ENCODE assay signal across 24 cellular contexts in the genomic region with DNA sequence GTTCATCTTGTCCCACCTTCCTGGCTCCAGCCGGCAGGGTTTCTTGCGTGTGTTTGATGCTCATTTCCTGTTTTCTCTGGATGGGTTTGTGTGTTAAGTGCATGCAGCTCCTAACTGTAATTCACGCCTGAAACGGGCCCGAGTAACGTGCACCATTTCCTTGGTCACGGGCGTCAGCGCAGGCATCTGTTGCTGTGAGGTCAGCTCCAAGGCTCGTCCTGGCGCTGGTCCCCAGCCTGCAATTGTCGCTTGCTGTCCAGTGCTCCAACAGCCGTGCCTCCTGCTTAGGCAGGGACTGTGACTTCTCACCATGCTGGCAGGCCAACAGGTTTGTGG.
DNase-seq lines count a peak whose midpoint lies in the region; ATAC-seq, FAIRE-seq and TF ChIP-seq lines count a peak whose summit lies in the region.
"Had no signal": no experiment of that assay in that cellular context is flagged by ENCODE, and none has a peak within 500 bp of the region (broad histone marks: within the 10 kb centered on the region; RNA-seq: fewer than 3 reads in every experiment).

No MANE protein-coding gene starts in this region.

- H3K9me3 ChIP-seq in Karpas-422 (ENCODE audit: low read length) = no peaks in the 10 kb centered on the region
- no peaks in the 10 kb centered on the region for H3K9me3 ChIP-seq in kidney (ENCODE audit: control insufficient read depth in 1 of 2, low read length in 2 of 2)
- no peaks in the 10 kb centered on the region for H3K9me3 ChIP-seq in gastrocnemius medialis
- H3K9me3 ChIP-seq: BE2C had no signal

- H4K20me1 ChIP-seq in Karpas-422 (ENCODE audit: insufficient read depth, low read depth, low read length) = no peaks in the 10 kb centered on the region

- FAIRE-seq in kidney (lab: Jason Lieb, UNC) = no peak
- FAIRE-seq: A204.1, G401.6, GM12892, H54 had no signal

- H3K9me2 ChIP-seq in Karpas-422 (replicated peaks; ENCODE audit: insufficient read depth, low read length) = no peaks in the 10 kb centered on the region

- H3K4me2 ChIP-seq in Karpas-422 (ENCODE audit: low read depth, low read length, poor library complexity, severe bottlenecking) = no peak overlapping the region

- H3K4me3 ChIP-seq in Karpas-422 (ENCODE audit: low read length) (no peak overlapping the region), coronary artery (no peak overlapping the region), kidney (ENCODE audit: low read length in 2 of 2) (no peak overlapping the region), gastrocnemius medialis (no peak overlapping the region)
- H3K4me3 ChIP-seq: GM23248 had no signal

- H3K27me3 ChIP-seq in Karpas-422 (ENCODE audit: low read length) (no peaks in the 10 kb centered on the region), gastrocnemius medialis (no peaks in the 10 kb centered on the region)
- H3K27me3 ChIP-seq: BE2C had no signal

- H3K9ac ChIP-seq in Karpas-422 (ENCODE audit: low read length) (no peak overlapping the region), kidney (ENCODE audit: low read length in 2 of 2) (no peak overlapping the region)
- H3K9ac ChIP-seq: GM23248 had no signal

- no peaks in the 10 kb centered on the region for H3K36me3 ChIP-seq in Karpas-422 (ENCODE audit: insufficient read depth, low read length)
- no peaks in the 10 kb centered on the region for H3K36me3 ChIP-seq in kidney (ENCODE audit: control insufficient read depth in 1 of 2, insufficient read depth in 2 of 2, low read length in 2 of 2)
- H3K36me3 ChIP-seq in gastrocnemius medialis = no peaks in the 10 kb centered on the region
- H3K36me3 ChIP-seq: BE2C had no signal

- H3K4me1 ChIP-seq in Karpas-422 (ENCODE audit: low read length) = peaks cover 3% of the 10 kb centered on the region; the same call in 1 of the 2 replicates
- H3K4me1 ChIP-seq in kidney (ENCODE audit: control insufficient read depth in 1 of 2, insufficient read depth in 1 of 2, low read depth in 1 of 2, low read length in 2 of 2) = no peaks in the 10 kb centered on the region
- peaks cover 8% of the 10 kb centered on the region in 2 donors for H3K4me1 ChIP-seq in gastrocnemius medialis
- H3K4me1 ChIP-seq: BE2C had no signal

- intact Hi-C loops in kidney (cut with DNase I) (no loop called here), gastrocnemius medialis (cut with DNase I; ENCODE audit: low total_unique reads) (no loop called here)

- TF ChIP-seq POLR2A in gastrocnemius medialis (IDR thresholded peaks at IDR 0.05) = no peak

- DNase-seq in Karpas-422 (peak; percentile 2), coronary artery (ENCODE audit: low spot score) (peak; percentile 56), kidney (peak; percentile 29), gastrocnemius medialis (peak; percentile 45), activated gamma-delta T cell treated with Interleukin-2 at 50 U/mL for 16 hours (no peak), MV-4-11 (lab: John Stamatoyannopoulos, UW) (no peak)
- DNase-seq: ACHN; BE2C; C1 segment of cervical spinal cord; CD4-positive, CD25-positive, alpha-beta regulatory T cell; CD8-positive, alpha-beta memory T cell; COR-L47; DMS 273 treated with DMSO at 0.1 percent for 48 hours; DMS53; DND-41; EL; GM23248; HCEC 1CT had no signal

- TF ChIP-seq CTCF in coronary artery (IDR thresholded peaks at IDR 0.05) (no peak), kidney (IDR thresholded peaks at IDR 0.05; ENCODE audit: borderline replicate concordance, extremely low read depth, insufficient read depth) (no peak), gastrocnemius medialis (IDR thresholded peaks at IDR 0.05 in 4 of 5, conservative IDR thresholded peaks at IDR 0.05 in 1 of 5) (no peak)

- in situ Hi-C loops in gastrocnemius medialis (cut with MboI; ENCODE audit: low sequenced_read_pairs in 4 of 4) = no loop called here

- no peak overlapping the region for H3K27ac ChIP-seq in Karpas-422 (ENCODE audit: low read length)
- H3K27ac ChIP-seq in coronary artery = no peak overlapping the region
- no peak overlapping the region for H3K27ac ChIP-seq in kidney (ENCODE audit: low read depth in 2 of 2, low read length in 2 of 2)
- peak overlapping the region in 3 of 4 donors; percentile 48 to 80 (median 64) for H3K27ac ChIP-seq in gastrocnemius medialis
- H3K27ac ChIP-seq: GM23248, HL-60 had no signal

- no peak overlapping the region for H2AFZ ChIP-seq in Karpas-422 (ENCODE audit: low read length)
- H2AFZ ChIP-seq: GM23248 had no signal

- ATAC-seq in gastrocnemius medialis = peak; percentile 67 to 79
- ATAC-seq in HG02884 (IDR thresholded peaks at IDR 0.05; ENCODE audit: unreplicated experiment) = no peak

- no peaks in the 10 kb centered on the region for H3K79me2 ChIP-seq in Karpas-422 (ENCODE audit: low read length)

Comparison
In these comparisons a context has a peak if more than half of its experiments do, and no peak if none do; other contexts are left out.
1. DNase-seq: peak in Karpas-422 (single experiment), coronary artery (single experiment), kidney (single experiment) and gastrocnemius medialis (2 of 2); none in activated gamma-delta T cell treated with Interleukin-2 at 50 U/mL for 16 hours (single experiment) and MV-4-11 (single experiment).
2. H3K27ac ChIP-seq: peak in gastrocnemius medialis (3 of 4); none in Karpas-422 (single experiment), coronary artery (0 of 2) and kidney (0 of 2).